ENCODE assay signal across 1 cellular context in genomic region chr11:35594680-35595079, GRCh38.
TF ChIP-seq lines count a peak whose summit lies in the region.

No MANE protein-coding gene starts in this region.

TF ChIP-seq in SK-N-SH, 30 proteins besides CTCF, POLR2A, EP300 and RAD21 (continued from another document):
- TF ChIP-seq REST (IDR thresholded peaks at IDR 0.05; ENCODE audit: low read depth, low read length) (no peak), USF1 (IDR thresholded peaks at IDR 0.05; ENCODE audit: borderline replicate concordance, low read depth) (no peak), POLR2AphosphoS5 (IDR thresholded peaks at IDR 0.05; ENCODE audit: low read depth, low read length) (no peak), ELF1 (IDR thresholded peaks at IDR 0.05) (no peak), NRF1 (IDR thresholded peaks at IDR 0.05; ENCODE audit: low read depth, low read length) (no peak)
